1 cellular context compared by ENCODE assay signal in the genomic region with DNA sequence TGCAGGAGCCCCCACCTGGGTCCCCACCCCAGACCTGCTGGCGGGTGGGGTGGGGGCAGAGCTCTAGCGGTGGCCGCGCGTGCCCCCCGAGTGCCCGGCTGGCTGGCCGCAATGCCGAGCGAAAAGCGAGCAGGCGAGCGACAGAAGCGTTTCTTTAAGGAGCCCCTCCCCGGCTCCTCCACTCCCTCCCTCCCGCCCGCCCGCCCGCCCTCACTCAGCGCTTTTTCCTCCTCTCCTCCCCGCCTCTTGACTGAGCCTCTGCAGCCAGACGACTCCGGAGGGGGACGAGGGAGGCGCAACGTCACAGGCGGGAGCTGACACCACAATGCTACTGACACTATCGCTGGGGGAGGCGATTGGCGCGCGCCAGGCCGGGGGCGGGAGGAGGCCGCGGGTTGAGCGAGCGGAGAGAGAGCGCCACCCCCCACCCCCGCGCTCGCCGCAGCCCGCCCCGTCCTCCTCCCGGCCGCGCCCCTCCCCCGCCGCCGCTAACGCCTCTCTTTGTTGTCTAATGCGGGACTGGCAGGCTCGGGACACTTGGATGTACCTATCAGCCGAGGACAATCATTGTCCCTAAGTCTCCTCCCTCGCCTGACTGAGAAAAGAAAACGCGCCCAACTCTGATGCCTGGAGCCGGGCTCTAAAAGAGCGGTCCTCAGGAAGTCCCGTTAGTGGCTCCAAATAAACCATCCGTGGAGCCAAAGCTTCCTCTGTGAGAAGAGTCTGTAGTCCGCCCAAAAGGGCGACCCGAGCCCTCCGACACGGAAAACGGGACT.
TF ChIP-seq lines count a peak whose summit lies in the region.

A gene (minus strand): TSS at position 127 of the 776 bp plus-strand sequence. CDS start 313 bp downstream, outside the sequence.

TF ChIP-seq in WTC11, 78 proteins besides CTCF, POLR2A, EP300 and RAD21 (continued from another document):
- TF ChIP-seq, protein P1, sequence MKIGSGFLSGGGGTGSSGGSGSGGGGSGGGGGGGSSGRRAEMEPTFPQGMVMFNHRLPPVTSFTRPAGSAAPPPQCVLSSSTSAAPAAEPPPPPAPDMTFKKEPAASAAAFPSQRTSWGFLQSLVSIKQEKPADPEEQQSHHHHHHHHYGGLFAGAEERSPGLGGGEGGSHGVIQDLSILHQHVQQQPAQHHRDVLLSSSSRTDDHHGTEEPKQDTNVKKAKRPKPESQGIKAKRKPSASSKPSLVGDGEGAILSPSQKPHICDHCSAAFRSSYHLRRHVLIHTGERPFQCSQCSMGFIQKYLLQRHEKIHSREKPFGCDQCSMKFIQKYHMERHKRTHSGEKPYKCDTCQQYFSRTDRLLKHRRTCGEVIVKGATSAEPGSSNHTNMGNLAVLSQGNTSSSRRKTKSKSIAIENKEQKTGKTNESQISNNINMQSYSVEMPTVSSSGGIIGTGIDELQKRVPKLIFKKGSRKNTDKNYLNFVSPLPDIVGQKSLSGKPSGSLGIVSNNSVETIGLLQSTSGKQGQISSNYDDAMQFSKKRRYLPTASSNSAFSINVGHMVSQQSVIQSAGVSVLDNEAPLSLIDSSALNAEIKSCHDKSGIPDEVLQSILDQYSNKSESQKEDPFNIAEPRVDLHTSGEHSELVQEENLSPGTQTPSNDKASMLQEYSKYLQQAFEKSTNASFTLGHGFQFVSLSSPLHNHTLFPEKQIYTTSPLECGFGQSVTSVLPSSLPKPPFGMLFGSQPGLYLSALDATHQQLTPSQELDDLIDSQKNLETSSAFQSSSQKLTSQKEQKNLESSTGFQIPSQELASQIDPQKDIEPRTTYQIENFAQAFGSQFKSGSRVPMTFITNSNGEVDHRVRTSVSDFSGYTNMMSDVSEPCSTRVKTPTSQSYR (CRISPR knock-in tag; IDR thresholded peaks at IDR 0.05): no peak
- no peak for TF ChIP-seq ZNF423 (CRISPR knock-in tag; IDR thresholded peaks at IDR 0.05)
- no peak for TF ChIP-seq OVOL2 (CRISPR knock-in tag; IDR thresholded peaks at IDR 0.05; ENCODE audit: borderline replicate concordance)
- TF ChIP-seq, protein P2, sequence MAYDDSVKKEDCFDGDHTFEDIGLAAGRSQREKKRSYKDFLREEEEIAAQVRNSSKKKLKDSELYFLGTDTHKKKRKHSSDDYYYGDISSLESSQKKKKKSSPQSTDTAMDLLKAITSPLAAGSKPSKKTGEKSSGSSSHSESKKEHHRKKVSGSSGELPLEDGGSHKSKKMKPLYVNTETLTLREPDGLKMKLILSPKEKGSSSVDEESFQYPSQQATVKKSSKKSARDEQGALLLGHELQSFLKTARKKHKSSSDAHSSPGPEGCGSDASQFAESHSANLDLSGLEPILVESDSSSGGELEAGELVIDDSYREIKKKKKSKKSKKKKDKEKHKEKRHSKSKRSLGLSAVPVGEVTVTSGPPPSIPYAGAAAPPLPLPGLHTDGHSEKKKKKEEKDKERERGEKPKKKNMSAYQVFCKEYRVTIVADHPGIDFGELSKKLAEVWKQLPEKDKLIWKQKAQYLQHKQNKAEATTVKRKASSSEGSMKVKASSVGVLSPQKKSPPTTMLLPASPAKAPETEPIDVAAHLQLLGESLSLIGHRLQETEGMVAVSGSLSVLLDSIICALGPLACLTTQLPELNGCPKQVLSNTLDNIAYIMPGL (CRISPR knock-in tag; IDR thresholded peaks at IDR 0.05): no peak
- TF ChIP-seq PRRX2 (CRISPR knock-in tag; IDR thresholded peaks at IDR 0.05): no peak
- TF ChIP-seq TEAD1 (CRISPR knock-in tag; IDR thresholded peaks at IDR 0.05): 0 out of 2 replicates have a peak, but pooled peaks have one; percentile 21
- TF ChIP-seq ETV6 (CRISPR knock-in tag; IDR thresholded peaks at IDR 0.05): no peak
- TF ChIP-seq NR2C2 (CRISPR knock-in tag; IDR thresholded peaks at IDR 0.05): no peak
- TF ChIP-seq HMGA2 (CRISPR knock-in tag; IDR thresholded peaks at IDR 0.05): no peak
- TF ChIP-seq, protein P3, sequence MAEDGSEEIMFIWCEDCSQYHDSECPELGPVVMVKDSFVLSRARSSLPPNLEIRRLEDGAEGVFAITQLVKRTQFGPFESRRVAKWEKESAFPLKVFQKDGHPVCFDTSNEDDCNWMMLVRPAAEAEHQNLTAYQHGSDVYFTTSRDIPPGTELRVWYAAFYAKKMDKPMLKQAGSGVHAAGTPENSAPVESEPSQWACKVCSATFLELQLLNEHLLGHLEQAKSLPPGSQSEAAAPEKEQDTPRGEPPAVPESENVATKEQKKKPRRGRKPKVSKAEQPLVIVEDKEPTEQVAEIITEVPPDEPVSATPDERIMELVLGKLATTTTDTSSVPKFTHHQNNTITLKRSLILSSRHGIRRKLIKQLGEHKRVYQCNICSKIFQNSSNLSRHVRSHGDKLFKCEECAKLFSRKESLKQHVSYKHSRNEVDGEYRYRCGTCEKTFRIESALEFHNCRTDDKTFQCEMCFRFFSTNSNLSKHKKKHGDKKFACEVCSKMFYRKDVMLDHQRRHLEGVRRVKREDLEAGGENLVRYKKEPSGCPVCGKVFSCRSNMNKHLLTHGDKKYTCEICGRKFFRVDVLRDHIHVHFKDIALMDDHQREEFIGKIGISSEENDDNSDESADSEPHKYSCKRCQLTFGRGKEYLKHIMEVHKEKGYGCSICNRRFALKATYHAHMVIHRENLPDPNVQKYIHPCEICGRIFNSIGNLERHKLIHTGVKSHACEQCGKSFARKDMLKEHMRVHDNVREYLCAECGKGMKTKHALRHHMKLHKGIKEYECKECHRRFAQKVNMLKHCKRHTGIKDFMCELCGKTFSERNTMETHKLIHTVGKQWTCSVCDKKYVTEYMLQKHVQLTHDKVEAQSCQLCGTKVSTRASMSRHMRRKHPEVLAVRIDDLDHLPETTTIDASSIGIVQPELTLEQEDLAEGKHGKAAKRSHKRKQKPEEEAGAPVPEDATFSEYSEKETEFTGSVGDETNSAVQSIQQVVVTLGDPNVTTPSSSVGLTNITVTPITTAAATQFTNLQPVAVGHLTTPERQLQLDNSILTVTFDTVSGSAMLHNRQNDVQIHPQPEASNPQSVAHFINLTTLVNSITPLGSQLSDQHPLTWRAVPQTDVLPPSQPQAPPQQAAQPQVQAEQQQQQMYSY (CRISPR knock-in tag; IDR thresholded peaks at IDR 0.05): no peak
- TF ChIP-seq, protein P4, sequence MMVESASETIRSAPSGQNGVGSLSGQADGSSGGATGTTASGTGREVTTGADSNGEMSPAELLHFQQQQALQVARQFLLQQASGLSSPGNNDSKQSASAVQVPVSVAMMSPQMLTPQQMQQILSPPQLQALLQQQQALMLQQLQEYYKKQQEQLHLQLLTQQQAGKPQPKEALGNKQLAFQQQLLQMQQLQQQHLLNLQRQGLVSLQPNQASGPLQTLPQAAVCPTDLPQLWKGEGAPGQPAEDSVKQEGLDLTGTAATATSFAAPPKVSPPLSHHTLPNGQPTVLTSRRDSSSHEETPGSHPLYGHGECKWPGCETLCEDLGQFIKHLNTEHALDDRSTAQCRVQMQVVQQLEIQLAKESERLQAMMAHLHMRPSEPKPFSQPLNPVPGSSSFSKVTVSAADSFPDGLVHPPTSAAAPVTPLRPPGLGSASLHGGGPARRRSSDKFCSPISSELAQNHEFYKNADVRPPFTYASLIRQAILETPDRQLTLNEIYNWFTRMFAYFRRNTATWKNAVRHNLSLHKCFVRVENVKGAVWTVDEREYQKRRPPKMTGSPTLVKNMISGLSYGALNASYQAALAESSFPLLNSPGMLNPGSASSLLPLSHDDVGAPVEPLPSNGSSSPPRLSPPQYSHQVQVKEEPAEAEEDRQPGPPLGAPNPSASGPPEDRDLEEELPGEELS (CRISPR knock-in tag; IDR thresholded peaks at IDR 0.05): peak; percentile 8; the same call in 1 of the 2 replicates
- TF ChIP-seq ZNF121 (CRISPR knock-in tag; IDR thresholded peaks at IDR 0.05): peak; percentile 69
- TF ChIP-seq FOXJ3 (CRISPR knock-in tag; IDR thresholded peaks at IDR 0.05; ENCODE audit: borderline replicate concordance): no peak
- TF ChIP-seq, protein P5, sequence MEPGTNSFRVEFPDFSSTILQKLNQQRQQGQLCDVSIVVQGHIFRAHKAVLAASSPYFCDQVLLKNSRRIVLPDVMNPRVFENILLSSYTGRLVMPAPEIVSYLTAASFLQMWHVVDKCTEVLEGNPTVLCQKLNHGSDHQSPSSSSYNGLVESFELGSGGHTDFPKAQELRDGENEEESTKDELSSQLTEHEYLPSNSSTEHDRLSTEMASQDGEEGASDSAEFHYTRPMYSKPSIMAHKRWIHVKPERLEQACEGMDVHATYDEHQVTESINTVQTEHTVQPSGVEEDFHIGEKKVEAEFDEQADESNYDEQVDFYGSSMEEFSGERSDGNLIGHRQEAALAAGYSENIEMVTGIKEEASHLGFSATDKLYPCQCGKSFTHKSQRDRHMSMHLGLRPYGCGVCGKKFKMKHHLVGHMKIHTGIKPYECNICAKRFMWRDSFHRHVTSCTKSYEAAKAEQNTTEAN (CRISPR knock-in tag; IDR thresholded peaks at IDR 0.05): no peak
